ENCODE assay signal across 1 cellular context in genomic region chr5:71905804-71906711, GRCh38.
TF ChIP-seq lines count a peak whose summit lies in the region.

No MANE protein-coding gene starts in this region.

TF ChIP-seq in HEK293, 187 proteins besides CTCF, POLR2A, EP300 and RAD21 (continued from another document):
- 0 out of 2 replicates have a peak, but pooled peaks have one; percentile 30 for TF ChIP-seq BCL6B (tag by site-specific recombination; IDR thresholded peaks at IDR 0.05)
- TF ChIP-seq FEZF1 (tag by site-specific recombination; IDR thresholded peaks at IDR 0.05) = peak; percentile 92
- peak; percentile 35; the same call in 1 of the 2 replicates for TF ChIP-seq IKZF3 (tag by site-specific recombination; IDR thresholded peaks at IDR 0.05)
- no peak for TF ChIP-seq YY2 (tag by site-specific recombination; IDR thresholded peaks at IDR 0.05)
- peak; percentile 96 for TF ChIP-seq PRDM6 (tag by site-specific recombination; IDR thresholded peaks at IDR 0.05)
- 0 out of 2 replicates have a peak, but pooled peaks have one; percentile 19 for TF ChIP-seq ZBTB11 (tag by site-specific recombination; conservative IDR thresholded peaks at IDR 0.05; ENCODE audit: low read depth)
- no peak for TF ChIP-seq ZBTB44 (tag by site-specific recombination; IDR thresholded peaks at IDR 0.05)
- no peak for TF ChIP-seq ZNF202 (tag by site-specific recombination; IDR thresholded peaks at IDR 0.05; ENCODE audit: borderline replicate concordance)
- TF ChIP-seq TCF7L2 (IDR thresholded peaks at IDR 0.05; ENCODE audit: borderline replicate concordance, low read depth, low read length) = peak; percentile 86
- peak; percentile 92 for TF ChIP-seq ZIC2 (tag by site-specific recombination; IDR thresholded peaks at IDR 0.05)
- TF ChIP-seq HOXC10 (CRISPR knock-in tag; IDR thresholded peaks at IDR 0.05) = 0 out of 2 replicates have a peak, but pooled peaks have one; percentile 52
- TF ChIP-seq ZBTB48 (tag by site-specific recombination; IDR thresholded peaks at IDR 0.05) = peak; percentile 84
- peak; percentile 24; the same call in 1 of the 2 replicates for TF ChIP-seq ZNF366 (tag by site-specific recombination; conservative IDR thresholded peaks at IDR 0.05)
- no peak for TF ChIP-seq ZNF280D (tag by site-specific recombination; IDR thresholded peaks at IDR 0.05)
- no peak for TF ChIP-seq GLIS2 (tag by site-specific recombination; IDR thresholded peaks at IDR 0.05)
- TF ChIP-seq SP7 (tag by site-specific recombination; IDR thresholded peaks at IDR 0.05) = peak; percentile 69; the same call in 1 of the 2 replicates
- peak; percentile 47 for TF ChIP-seq ZBTB8A (tag by site-specific recombination; IDR thresholded peaks at IDR 0.05)
- TF ChIP-seq SETDB1 (IDR thresholded peaks at IDR 0.05; ENCODE audit: insufficient read length, low read length) = peak; percentile 7
